20 cellular contexts compared by ENCODE assay signal in genomic region chr7:6210973-6211372, GRCh38.
A peak's percentile ranks its signal among the peaks of the same experiment; 100 is the strongest.
DNase-seq lines count a peak whose midpoint lies in the region; ATAC-seq and TF ChIP-seq lines count a peak whose summit lies in the region.
"Had no signal": no experiment of that assay in that cellular context is flagged by ENCODE, and none has a peak within 500 bp of the region (broad histone marks: within the 10 kb centered on the region; RNA-seq: fewer than 3 reads in every experiment).

No MANE protein-coding gene starts in this region.

- H3K4me1 Mint-ChIP-seq in HFFc6 (ENCODE audit: low read depth) = peaks cover 43% of the 10 kb centered on the region
- peaks cover 22% of the 10 kb centered on the region for H3K4me1 Mint-ChIP-seq in WTC11
- H3K4me1 Mint-ChIP-seq in neural progenitor cell = peaks cover 4% of the 10 kb centered on the region

- no peaks in the 10 kb centered on the region for H3K9me3 ChIP-seq in neural progenitor cell (ENCODE audit: low read depth)
- no peaks in the 10 kb centered on the region for H3K9me3 ChIP-seq in Karpas-422 (ENCODE audit: low read length)
- H3K9me3 ChIP-seq: BE2C, HAP-1 had no signal

- CTCF ChIA-PET in WTC11 (lab: Charles Lee) = no interaction called here

- H3K79me2 ChIP-seq in neural progenitor cell (ENCODE audit: low read depth) = no peaks in the 10 kb centered on the region
- no peaks in the 10 kb centered on the region for H3K79me2 ChIP-seq in Karpas-422 (ENCODE audit: low read length)

- H2AFZ ChIP-seq in neural progenitor cell (replicated peaks) (no peak overlapping the region), Karpas-422 (ENCODE audit: low read length) (no peak overlapping the region)

- H3K4me2 ChIP-seq in neural progenitor cell (no peak overlapping the region), Karpas-422 (ENCODE audit: low read depth, low read length, poor library complexity, severe bottlenecking) (no peak overlapping the region)

- H3K36me3 Mint-ChIP-seq in HFFc6 (ENCODE audit: low read depth) (peaks cover 35% of the 10 kb centered on the region), WTC11 (0 out of 2 replicates have a peak, but pooled peaks cover 7% of the 10 kb centered on the region), neural progenitor cell (peaks cover 2% of the 10 kb centered on the region)

- H3F3A ChIP-seq in neural progenitor cell (ENCODE audit: low read depth) = no peaks in the 10 kb centered on the region

- H3K27ac ChIP-seq in neural progenitor cell = no peak overlapping the region
- no peak overlapping the region for H3K27ac ChIP-seq in Karpas-422 (ENCODE audit: low read length)
- H3K27ac ChIP-seq: HL-60 had no signal

- H3K9me2 ChIP-seq in Karpas-422 (replicated peaks; ENCODE audit: insufficient read depth, low read length) = no peaks in the 10 kb centered on the region

- H3K27ac Mint-ChIP-seq in HFFc6 = peak overlapping the region; percentile 8; the same call in 1 of the 2 replicates
- H3K27ac Mint-ChIP-seq in WTC11 = no peak overlapping the region
- peak overlapping the region; percentile 57 for H3K27ac Mint-ChIP-seq in neural progenitor cell
- H3K27ac Mint-ChIP-seq: CD4-positive, CD25-positive, alpha-beta regulatory T cell had no signal

- ATAC-seq in WTC11 = peak; percentile 59; the same call in 1 of the 2 replicates

- H3K27me3 ChIP-seq in H7 (ENCODE audit: control insufficient read depth, insufficient read depth, low read length) (no peaks in the 10 kb centered on the region), neural progenitor cell (no peaks in the 10 kb centered on the region), Karpas-422 (ENCODE audit: low read length) (no peaks in the 10 kb centered on the region; the same call in 1 of the 2 replicates)
- H3K27me3 ChIP-seq: BE2C had no signal

- peak; percentile 40 for DNase-seq in H7
- DNase-seq in HFFc6 = no peak
- no peak for DNase-seq in WTC11 (ENCODE audit: low spot score)
- DNase-seq in neural progenitor cell (ENCODE audit: low spot score) = no peak
- DNase-seq in Karpas-422 = no peak
- DNase-seq in HPDE6-E6E7 (ENCODE audit: extremely low spot score) = no peak
- no peak for DNase-seq in GM19238 (ENCODE audit: insufficient read length, low spot score)
- DNase-seq: ACHN; BE2C; C1 segment of cervical spinal cord; CD4-positive, CD25-positive, alpha-beta regulatory T cell; CD8-positive, alpha-beta memory T cell; COR-L47; DMS 273 treated with DMSO at 0.1 percent for 48 hours; DMS53; GOT3; IMR-90; KBM-7 had no signal

- H3K36me3 ChIP-seq in H7 (replicated peaks; ENCODE audit: control insufficient read depth, insufficient read depth, low read length) (no peaks in the 10 kb centered on the region), neural progenitor cell (no peaks in the 10 kb centered on the region), Karpas-422 (ENCODE audit: insufficient read depth, low read length) (no peaks in the 10 kb centered on the region)
- H3K36me3 ChIP-seq: BE2C, HAP-1 had no signal

- no peak for TF ChIP-seq CTCF in HFFc6 (IDR thresholded peaks at IDR 0.05)
- no peak for TF ChIP-seq CTCF in WTC11 (IDR thresholded peaks at IDR 0.05)
- no peak for TF ChIP-seq CTCF in neural progenitor cell (IDR thresholded peaks at IDR 0.05)

- H3K27me3 Mint-ChIP-seq in HFFc6 (ENCODE audit: insufficient read depth) = peaks cover 3% of the 10 kb centered on the region; the same call in 1 of the 2 replicates
- no peaks in the 10 kb centered on the region for H3K27me3 Mint-ChIP-seq in WTC11 (ENCODE audit: low read depth)
- no peaks in the 10 kb centered on the region for H3K27me3 Mint-ChIP-seq in neural progenitor cell (ENCODE audit: insufficient read depth, low read depth)

- POLR2A ChIA-PET in WTC11 (lab: Charles Lee) = no interaction called here

- H3K9ac ChIP-seq in neural progenitor cell (no peak overlapping the region), Karpas-422 (ENCODE audit: low read length) (no peak overlapping the region)

- H4K20me1 ChIP-seq in neural progenitor cell (ENCODE audit: low read depth) (peaks cover 4% of the 10 kb centered on the region), Karpas-422 (ENCODE audit: insufficient read depth, low read depth, low read length) (0 out of 2 replicates have a peak, but pooled peaks cover 6% of the 10 kb centered on the region)

- H3K4me3 ChIP-seq in H7 (ENCODE audit: insufficient read depth, low read depth, low read length) (no peak overlapping the region), neural progenitor cell (no peak overlapping the region), Karpas-422 (ENCODE audit: low read length) (no peak overlapping the region)
- H3K4me3 ChIP-seq: HAP-1 had no signal

- H3K4me3 Mint-ChIP-seq in HFFc6 (no peak overlapping the region), WTC11 (no peak overlapping the region), neural progenitor cell (no peak overlapping the region)
- H3K4me3 Mint-ChIP-seq: CD4-positive, CD25-positive, alpha-beta regulatory T cell had no signal

- no peaks in the 10 kb centered on the region for H3K9me3 Mint-ChIP-seq in HFFc6
- H3K9me3 Mint-ChIP-seq in WTC11 = peaks cover 12% of the 10 kb centered on the region
- peaks cover 3% of the 10 kb centered on the region for H3K9me3 Mint-ChIP-seq in neural progenitor cell
- H3K9me3 Mint-ChIP-seq: CD8-positive, alpha-beta memory T cell had no signal

- H3K4me1 ChIP-seq in neural progenitor cell (no peaks in the 10 kb centered on the region), Karpas-422 (ENCODE audit: low read length) (no peaks in the 10 kb centered on the region)
- H3K4me1 ChIP-seq: HAP-1 had no signal

TF ChIP-seq in WTC11, 78 proteins besides CTCF, POLR2A, EP300 and RAD21:
- TF ChIP-seq ZNF425 (CRISPR knock-in tag; conservative IDR thresholded peaks at IDR 0.05) = no peak
- no peak for TF ChIP-seq ZNF396 (CRISPR knock-in tag; IDR thresholded peaks at IDR 0.05; ENCODE audit: borderline replicate concordance)
- no peak for TF ChIP-seq ZNF121 (CRISPR knock-in tag; IDR thresholded peaks at IDR 0.05)
- TF ChIP-seq CREB1 (CRISPR knock-in tag; IDR thresholded peaks at IDR 0.05) = no peak
- TF ChIP-seq MXD4 (CRISPR knock-in tag; IDR thresholded peaks at IDR 0.05; ENCODE audit: borderline replicate concordance) = no peak
